In genomic region chr18:22609642-22610041, GRCh38 we compare ENCODE assay signal across 8 cellular contexts.
DNase-seq lines count a peak whose midpoint lies in the region; ATAC-seq and TF ChIP-seq lines count a peak whose summit lies in the region.

No MANE protein-coding gene starts in this region.

- POLR2A ChIA-PET in IMR-90 (lab: Charles Lee; ENCODE audit: unreplicated experiment) = no interaction called here

- intact Hi-C loops in IMR-90 (cut with micrococcal nuclease) = no loop called here
- intact Hi-C loops in left lung (cut with DNase I) = no loop called here
- intact Hi-C loops in transverse colon (cut with DNase I; ENCODE audit: low total_unique reads) = no loop called here
- intact Hi-C loops in posterior cingulate gyrus (cut with DNase I) = no loop called here
- intact Hi-C loops in spleen (cut with DNase I; ENCODE audit: low total_unique reads) = no loop called here

- H3K27me3 ChIP-seq in IMR-90 (ENCODE audit: control insufficient read depth, insufficient read depth, low read length) (peaks cover 2% of the 10 kb centered on the region; the same call in 1 of the 2 replicates), left lung (no peaks in the 10 kb centered on the region), transverse colon (no peaks in the 10 kb centered on the region), spleen (replicated peaks in 1 of 7) (peaks cover 0 to 7% (median 0%) of the 10 kb centered on the region in 7 donors)

- ATAC-seq in IMR-90 (ENCODE audit: low read depth) (no peak; the same call in 1 of the 2 replicates), left lung (no peak), GM18870 (IDR thresholded peaks at IDR 0.05; ENCODE audit: unreplicated experiment) (no peak)

- no peak overlapping the region for H3K56ac ChIP-seq in IMR-90 (ENCODE audit: extremely low read depth, insufficient read depth, low read length)

- no peak overlapping the region for H3K14ac ChIP-seq in IMR-90 (replicated peaks; ENCODE audit: low read depth, low read length)

- DNase-seq in IMR-90 (peak; percentile 16), coronary artery (ENCODE audit: low spot score) (no peak), left lung (no peak), transverse colon (peak; percentile 47), epidermal melanocyte (ENCODE audit: insufficient read length, low spot score) (no peak), posterior cingulate gyrus (no peak), spleen (no peak)

- no TSS peak for BruUV-seq in IMR-90 (replicated peaks; lab: Mats Ljungman, UMichigan)

- no peaks in the 10 kb centered on the region for H3K9me1 ChIP-seq in IMR-90 (ENCODE audit: insufficient read depth, low read length)

- H3K36me3 ChIP-seq in IMR-90 (ENCODE audit: control insufficient read depth, insufficient read depth, low read length) (no peaks in the 10 kb centered on the region), left lung (no peaks in the 10 kb centered on the region), transverse colon (no peaks in the 10 kb centered on the region), spleen (no peaks in the 10 kb centered on the region)

- no peak overlapping the region for H3K18ac ChIP-seq in IMR-90 (ENCODE audit: low read depth, low read length)

- H2BK15ac ChIP-seq in IMR-90 (ENCODE audit: low read depth, low read length) = no peak overlapping the region; the same call in 2 of the 3 replicates

- H3K27ac ChIP-seq in IMR-90 (ENCODE audit: insufficient read depth, low read length) (no peak overlapping the region), coronary artery (peak overlapping the region; percentile 33 to 63), left lung (peak overlapping the region; percentile 35 to 42), transverse colon (peak overlapping the region in 1 of 4 donors; percentile 4), spleen (peak overlapping the region in 1 of 8 donors; percentile 26)

- 14% methylated on average over 1 of the region's 5 CpGs; no CpG with 5 or more reads in 1 of the 2 experiments for WGBS in IMR-90 (ENCODE audit: extremely low coverage in 2 of 2, insufficient read length in 1 of 2), 2 experiments
- 23 to 24% methylated on average over 3 to 5 of the region's 5 CpGs for WGBS in transverse colon (ENCODE audit: low coverage in 1 of 2), 2 donors
- WGBS in spleen, 5 donors = 46 to 71% (median 65%) methylated on average over 5 of the region's 5 CpGs

- no peak overlapping the region for H2BK5ac ChIP-seq in IMR-90 (ENCODE audit: low read depth, low read length, poor library complexity, severe bottlenecking)

- H3K4me1 ChIP-seq in IMR-90 (ENCODE audit: control insufficient read depth, insufficient read depth, low read length) (peaks cover 13% of the 10 kb centered on the region), left lung (peaks cover 4 to 8% of the 10 kb centered on the region in 2 donors), transverse colon (peaks cover 0 to 25% (median 5%) of the 10 kb centered on the region in 4 donors), spleen (peaks cover 0 to 5% (median 0%) of the 10 kb centered on the region in 6 donors)

- H2AFZ ChIP-seq in IMR-90 (replicated peaks; ENCODE audit: low read length, poor library complexity) = no peak overlapping the region

- CTCF ChIA-PET in IMR-90 (lab: Yijun Ruan, JAX) = interaction anchor here (0.6 kb wide), 1 partner anchor 711 kb away, joined by 3 read pairs; no protein-coding TSS in a partner anchor

- TF ChIP-seq EP300 in transverse colon (IDR thresholded peaks at IDR 0.05; ENCODE audit: low read depth) = no peak

- H3K9ac ChIP-seq in IMR-90 (ENCODE audit: low read depth, low read length) = no peak overlapping the region

- no peak overlapping the region for H2BK20ac ChIP-seq in IMR-90 (ENCODE audit: low read depth, low read length)

- in situ Hi-C loops in IMR-90 (cut with MboI; ENCODE audit: low sequenced_read_pairs) (no loop called here), transverse colon (cut with MboI; ENCODE audit: low pct_ligation_motif_present in 1 of 4, low pct_unique_long_range_greater_than_20kb in 1 of 4, low sequenced_read_pairs in 3 of 4) (no loop called here)

- H4K20me1 ChIP-seq in IMR-90 (ENCODE audit: insufficient read depth, low read length) = no peaks in the 10 kb centered on the region

- H4K8ac ChIP-seq in IMR-90 (ENCODE audit: low read depth in 2 of 2, low read length in 2 of 2) = no peak overlapping the region

- H4K5ac ChIP-seq in IMR-90 (ENCODE audit: low read depth, low read length) = no peak overlapping the region

- H2BK120ac ChIP-seq in IMR-90 (ENCODE audit: low read depth, low read length) = no peak overlapping the region

- TF ChIP-seq POLR2A in IMR-90 (IDR thresholded peaks at IDR 0.05; ENCODE audit: low read depth, low read length) (no peak), transverse colon (IDR thresholded peaks at IDR 0.05) (no peak), spleen (IDR thresholded peaks at IDR 0.05) (no peak)

- H2AK5ac ChIP-seq in IMR-90 (ENCODE audit: low read depth, low read length) = no peak overlapping the region

- H3K9me3 ChIP-seq in IMR-90 (ENCODE audit: control insufficient read depth, insufficient read depth, low read length) (no peaks in the 10 kb centered on the region), left lung (no peaks in the 10 kb centered on the region), transverse colon (no peaks in the 10 kb centered on the region), spleen (no peaks in the 10 kb centered on the region)

- H4K91ac ChIP-seq in IMR-90 (ENCODE audit: insufficient read depth, low read depth, low read length) = no peak overlapping the region

- H3K79me1 ChIP-seq in IMR-90 (ENCODE audit: low read depth in 1 of 2, low read length in 2 of 2) = no peaks in the 10 kb centered on the region

- H3K4me3 ChIP-seq in IMR-90 (ENCODE audit: insufficient read depth, low read depth, low read length) (no peak overlapping the region), coronary artery (peak overlapping the region; percentile 6), left lung (no peak overlapping the region), transverse colon (no peak overlapping the region), spleen (no peak overlapping the region)

- no peak overlapping the region for H3K4ac ChIP-seq in IMR-90 (ENCODE audit: low read depth, low read length)

- no peak for TF ChIP-seq RAD21 in IMR-90 (IDR thresholded peaks at IDR 0.05; ENCODE audit: low read length)

- no peak for TF ChIP-seq CTCF in IMR-90 (conservative IDR thresholded peaks at IDR 0.05; ENCODE audit: low read depth, low read length)
- TF ChIP-seq CTCF in coronary artery (IDR thresholded peaks at IDR 0.05) = no peak
- no peak for TF ChIP-seq CTCF in left lung (IDR thresholded peaks at IDR 0.05)
- TF ChIP-seq CTCF in transverse colon (IDR thresholded peaks at IDR 0.05) = peak in 2 of 5 experiments; percentile 25
- TF ChIP-seq CTCF in spleen (IDR thresholded peaks at IDR 0.05 in 8 of 11, conservative IDR thresholded peaks at IDR 0.05 in 3 of 11) = no peak

- no peak overlapping the region for H3K23ac ChIP-seq in IMR-90 (ENCODE audit: low read depth, low read length)

- dilution Hi-C loops in IMR-90 (cut with HindIII; ENCODE audit: low sequenced_read_pairs, unreplicated experiment) = no loop called here

- no peak overlapping the region for H2AK9ac ChIP-seq in IMR-90 (replicated peaks; ENCODE audit: low read depth, low read length, poor library complexity)

- H3K4me2 ChIP-seq in IMR-90 (ENCODE audit: low read depth, low read length) = no peak overlapping the region

TF ChIP-seq in IMR-90, 13 proteins besides CTCF, POLR2A, EP300 and RAD21:
- TF ChIP-seq NFE2L2 (IDR thresholded peaks at IDR 0.05; ENCODE audit: low read depth, low read length) = no peak
- no peak for TF ChIP-seq FOS (IDR thresholded peaks at IDR 0.05; ENCODE audit: low read depth, low read length)
- TF ChIP-seq RFX5 (IDR thresholded peaks at IDR 0.05; ENCODE audit: low read depth, low read length) = no peak
- TF ChIP-seq CEBPB (IDR thresholded peaks at IDR 0.05; ENCODE audit: low read depth, low read length) = no peak
- no peak for TF ChIP-seq MAZ (IDR thresholded peaks at IDR 0.05; ENCODE audit: borderline replicate concordance, low read depth, low read length)
- TF ChIP-seq SMC3 (IDR thresholded peaks at IDR 0.05; ENCODE audit: low read depth, low read length) = no peak
- no peak for TF ChIP-seq BHLHE40 (IDR thresholded peaks at IDR 0.05; ENCODE audit: low read depth, low read length)
- no peak for TF ChIP-seq MAFK (IDR thresholded peaks at IDR 0.05; ENCODE audit: low read depth, low read length)
- no peak for TF ChIP-seq MXI1 (IDR thresholded peaks at IDR 0.05; ENCODE audit: borderline replicate concordance, low read depth, low read length)
- no peak for TF ChIP-seq CHD1 (IDR thresholded peaks at IDR 0.05; ENCODE audit: low read depth, low read length)
- no peak for TF ChIP-seq USF2 (IDR thresholded peaks at IDR 0.05; ENCODE audit: low read depth, low read length)

Comparison
In these comparisons a context has a peak if more than half of its experiments do, and no peak if none do; other contexts are left out.
1. DNase-seq: peak in IMR-90 (single experiment) and transverse colon (single experiment); none in coronary artery (single experiment), left lung (0 of 2), epidermal melanocyte (single experiment), posterior cingulate gyrus (0 of 10) and spleen (single experiment).